18 cellular contexts compared by ENCODE assay signal in the genomic region with DNA sequence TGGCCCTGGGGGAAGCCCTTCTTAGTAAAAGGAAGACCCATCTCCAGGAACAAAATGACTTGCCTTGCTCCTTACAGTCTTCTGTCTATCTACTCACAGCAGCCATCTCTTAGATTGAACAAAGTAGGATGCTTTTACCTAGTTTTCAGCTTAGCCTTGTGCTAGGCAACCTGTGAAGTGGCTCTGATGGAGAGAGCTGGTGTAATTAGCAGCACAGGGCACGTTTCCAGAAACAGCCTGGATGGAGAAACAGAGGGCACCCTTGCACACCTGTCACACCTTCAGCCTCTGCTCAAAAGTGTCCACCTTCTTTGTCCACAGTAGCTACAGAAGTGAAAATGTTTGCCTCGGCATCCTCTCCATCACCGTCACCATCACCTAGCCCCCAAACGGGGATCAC.
"Had no signal": no experiment of that assay in that cellular context is flagged by ENCODE, and none has a peak within 500 bp of the region (broad histone marks: within the 10 kb centered on the region; RNA-seq: fewer than 3 reads in every experiment).

No MANE protein-coding gene starts in this region.

- ATAC-seq: effector memory CD8-positive, alpha-beta T cell; foreskin keratinocyte; heart left ventricle; left lobe of liver; mucosa of descending colon; naive thymus-derived CD8-positive, alpha-beta T cell; right cardiac atrium; stimulated activated effector memory CD8-positive, alpha-beta T cell treated with anti-CD3 and anti-CD28 coated beads, Interleukin-12 subunit alpha, Interleukin-12 subunit beta, amount 100 ng/mL, for 72 hours; stimulated activated naive CD8-positive, alpha-beta T cell treated with anti-CD3 and anti-CD28 coated beads, Interleukin-15, Interleukin-2, amounts not matched to agents 100 U/mL and 50 U/mL, for 24 hours had no signal

- H3K27me3 ChIP-seq: foreskin keratinocyte, heart left ventricle, testis had no signal

- FAIRE-seq: colon had no signal

- DNase-seq: cerebellar nuclear complex; effector memory CD8-positive, alpha-beta T cell; foreskin keratinocyte; heart left ventricle; hippocampal formation; mucosa of descending colon; naive thymus-derived CD8-positive, alpha-beta T cell; right cardiac atrium; stimulated activated CD4-positive, alpha-beta T cell treated with anti-CD3 and anti-CD28 coated beads, Interleukin-4, amount 100 ng/mL, for 1 hour; stimulated activated CD8-positive, alpha-beta memory T cell treated with anti-CD3 and anti-CD28 coated beads, Interleukin-4, amount 100 ng/mL, for 48 hours; stimulated activated naive CD8-positive, alpha-beta T cell treated with anti-CD3 and anti-CD28 coated beads, Interleukin-15, Interleukin-2, amounts not matched to agents 100 U/mL and 50 U/mL, for 24 hours; testis; trophoblast cell had no signal

- H3K27ac ChIP-seq: foreskin keratinocyte, neutrophil had no signal

- H3K36me3 ChIP-seq: heart left ventricle, neutrophil had no signal

- H3K9me3 ChIP-seq: heart left ventricle, mucosa of descending colon, neutrophil, testis had no signal

- H3K4me3 ChIP-seq: heart left ventricle, mucosa of descending colon, smooth muscle cell, testis had no signal
